ENCODE assay signal across 31 cellular contexts in the genomic region with DNA sequence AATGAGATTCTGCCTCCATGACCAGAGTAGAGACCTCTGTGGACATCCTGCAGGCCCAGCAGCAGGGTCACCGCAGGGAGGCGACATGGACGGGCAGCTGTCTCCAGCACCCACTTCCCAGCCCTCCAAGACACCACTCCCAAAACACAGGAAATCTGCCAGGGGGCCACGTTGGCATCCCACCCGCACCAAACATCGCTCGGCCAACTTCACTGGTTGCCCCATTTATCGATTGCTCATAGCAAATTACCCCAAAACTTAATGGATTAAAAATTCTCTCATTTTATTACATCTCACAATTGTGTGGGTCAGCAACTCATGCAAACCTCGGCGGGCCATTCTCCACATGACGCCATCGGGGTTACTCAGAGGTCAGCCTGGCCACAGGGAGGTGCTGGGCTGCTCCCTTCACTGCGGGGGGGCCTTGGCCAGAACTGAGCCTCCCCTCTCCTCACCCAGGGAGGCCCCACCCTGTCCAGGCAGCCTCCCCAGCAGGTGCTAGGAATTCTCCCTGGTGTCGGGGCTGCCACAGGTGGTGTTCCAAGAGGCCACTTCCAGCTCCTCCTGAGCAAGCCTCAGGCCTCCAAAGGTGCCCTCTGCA.
"Had no signal": no experiment of that assay in that cellular context is flagged by ENCODE, and none has a peak within 500 bp of the region (broad histone marks: within the 10 kb centered on the region; RNA-seq: fewer than 3 reads in every experiment).

No MANE protein-coding gene starts in this region.

- H3K9me3 ChIP-seq: ascending aorta, colonic mucosa, gastroesophageal sphincter had no signal

- ATAC-seq: activated CD4-positive, alpha-beta T cell treated with anti-CD3 and anti-CD28 coated beads for 36 hours; activated naive CD4-positive, alpha-beta T cell treated with anti-CD3 and anti-CD28 coated beads, Interleukin-2, amount 50 U/mL, for 72 hours; activated T-cell treated with anti-CD3 and anti-CD28 coated beads, Interleukin-2, amount 50 U/mL, for 72 hours; gastroesophageal sphincter; T-helper 17 cell had no signal

- H3K4me3 ChIP-seq: ascending aorta, breast epithelium, cardiac muscle cell, colonic mucosa, esophagus squamous epithelium, gastroesophageal sphincter had no signal

- FAIRE-seq: endometrium, endothelial cell of umbilical vein had no signal

- DNase-seq: activated CD4-positive, alpha-beta memory T cell treated with anti-CD3 and anti-CD28 coated beads, Interleukin-2, amount 10 ng/mL, durations not matched to agents 7 days and 5 days; activated CD4-positive, alpha-beta T cell treated with anti-CD3 and anti-CD28 coated beads for 36 hours; activated CD4-positive, alpha-beta T cell treated with anti-CD3 and anti-CD28 coated beads, Interleukin-2, amount 10 ng/mL, durations not matched to agents 24 days and 14 days; activated CD4-positive, alpha-beta T cell treated with anti-CD3 and anti-CD28 coated beads, Interleukin-2, amount 50 U/mL, for 4 hours; activated CD4-positive, CD25-positive, alpha-beta regulatory T cell; activated CD4-positive, CD25-positive, alpha-beta regulatory T cell treated with anti-CD3 and anti-CD28 coated beads, Interleukin-2, amount 50 U/mL, for 72 hours; activated CD8-positive, alpha-beta memory T cell treated with anti-CD3 and anti-CD28 coated beads, Interleukin-2, amount 50 U/mL, for 48 hours; activated gamma-delta T cell; activated naive CD4-positive, alpha-beta T cell; activated naive CD4-positive, alpha-beta T cell treated with anti-CD3 and anti-CD28 coated beads, Interleukin-2, amount 10 ng/mL, durations not matched to agents 7 days and 5 days; activated naive CD8-positive, alpha-beta T cell treated with anti-CD3 and anti-CD28 coated beads, Interleukin-2, amount 10 ng/mL, durations not matched to agents 7 days and 5 days; activated T-cell treated with anti-CD3 and anti-CD28 coated beads for 4 hours; activated T-cell treated with anti-CD3 and anti-CD28 coated beads, Interleukin-2, amount 50 U/mL, for 24 hours; activated T-cell treated with anti-CD3 and anti-CD28 coated beads, Interleukin-2, amount 50 U/mL, for 72 hours; central memory CD4-positive, alpha-beta T cell; cerebellar nuclear complex; colonic mucosa; effector CD8-positive, alpha-beta T cell; esophagus squamous epithelium; foreskin melanocyte; T-helper 1 cell; T-helper 17 cell; T1000 had no signal

- H3K36me3 ChIP-seq: ascending aorta, breast epithelium, cardiac muscle cell, colonic mucosa, esophagus squamous epithelium, gastroesophageal sphincter had no signal

- H3K4me1 ChIP-seq: ascending aorta, breast epithelium, colonic mucosa, gastroesophageal sphincter had no signal

- H3K27me3 ChIP-seq: ascending aorta, breast epithelium, cardiac muscle cell, colonic mucosa, esophagus squamous epithelium, gastroesophageal sphincter had no signal

- H3K27ac ChIP-seq: ascending aorta, breast epithelium, cardiac muscle cell, colonic mucosa, epithelial cell of prostate, esophagus squamous epithelium, gastroesophageal sphincter had no signal
